In genomic region chr10:36802523-36803153, GRCh38 we compare ENCODE assay signal across 13 cellular contexts.
DNase-seq lines count a peak whose midpoint lies in the region; ATAC-seq lines count a peak whose summit lies in the region.
"Had no signal": no experiment of that assay in that cellular context is flagged by ENCODE, and none has a peak within 500 bp of the region (broad histone marks: within the 10 kb centered on the region; RNA-seq: fewer than 3 reads in every experiment).

No MANE protein-coding gene starts in this region.

- intact Hi-C loops in right cardiac atrium (cut with DNase I), result no loop called here

- no peak overlapping the region for H3K27ac ChIP-seq in GM23248
- H3K27ac ChIP-seq in right cardiac atrium (ENCODE audit: low read length), result no peak overlapping the region
- H3K27ac ChIP-seq: testis had no signal

- no peak overlapping the region for H3K9ac ChIP-seq in GM23248

- H3K4me3 ChIP-seq in GM23248, result no peak overlapping the region
- no peak overlapping the region for H3K4me3 ChIP-seq in right cardiac atrium (ENCODE audit: low read length)
- H3K4me3 ChIP-seq: testis had no signal

- no peaks in the 10 kb centered on the region for H3K79me2 ChIP-seq in GM23248 (ENCODE audit: insufficient read depth)

- no peak overlapping the region for H3K4me2 ChIP-seq in GM23248 (ENCODE audit: unreplicated experiment)

- no peaks in the 10 kb centered on the region for H3K9me2 ChIP-seq in GM23248 (ENCODE audit: insufficient read depth)

- H2AFZ ChIP-seq in GM23248, result no peak overlapping the region

- DNase-seq in GM23248 (peak; percentile 6), anterior cingulate cortex (lab: John Stamatoyannopoulos, UW) (peak in 49 of 58 donors; percentile 4 to 80 (median 39)), right cardiac atrium (peak; percentile 18 to 69 (median 56)), renal cortical epithelial cell (ENCODE audit: low read depth) (peak; percentile 23), activated T-cell treated with anti-CD3 and anti-CD28 coated beads for 4 hours (no peak), DMS53 (lab: John Stamatoyannopoulos, UW) (no peak)
- DNase-seq: activated CD4-positive, alpha-beta T cell treated with anti-CD3 and anti-CD28 coated beads, Interleukin-2, amount 10 ng/mL, durations not matched to agents 7 days and 5 days; activated naive CD4-positive, alpha-beta T cell treated with anti-CD3 and anti-CD28 coated beads for 36 hours; endodermal cell; NCI-H69; testis had no signal

- no peaks in the 10 kb centered on the region for H3K36me3 ChIP-seq in GM23248 (ENCODE audit: low read depth)

- in situ Hi-C loops in GM23248 (cut with MboI), result no loop called here

- H3K9me3 ChIP-seq in GM23248 (ENCODE audit: low read depth), result no peaks in the 10 kb centered on the region
- H3K9me3 ChIP-seq in right cardiac atrium (ENCODE audit: control insufficient read depth, low read length), result no peaks in the 10 kb centered on the region
- H3K9me3 ChIP-seq: testis had no signal

- H3F3A ChIP-seq in GM23248 (ENCODE audit: insufficient read depth), result no peaks in the 10 kb centered on the region

- H3K4me1 ChIP-seq in GM23248 (ENCODE audit: insufficient read depth) (no peaks in the 10 kb centered on the region), right cardiac atrium (ENCODE audit: control insufficient read depth, insufficient read depth, low read length) (no peaks in the 10 kb centered on the region)
- H3K4me1 ChIP-seq: testis had no signal

- no peaks in the 10 kb centered on the region for H4K20me1 ChIP-seq in GM23248 (ENCODE audit: insufficient read depth)

- WGBS in GM23248 (ENCODE audit: low coverage in 1 of 2, low lambda C conversion rate in 2 of 2, missing lambda C conversion rate in 2 of 2), 2 experiments, result 11 to 15% methylated on average over 11 of the region's 11 CpGs
- 20% methylated on average over 11 of the region's 11 CpGs for WGBS in right cardiac atrium

- H3K27me3 ChIP-seq in GM23248 (replicated peaks; ENCODE audit: insufficient read depth), result peaks cover 17% of the 10 kb centered on the region
- H3K27me3 ChIP-seq in right cardiac atrium (ENCODE audit: control insufficient read depth, insufficient read depth), result no peaks in the 10 kb centered on the region
- H3K27me3 ChIP-seq: testis had no signal

- ATAC-seq in right cardiac atrium (peak; percentile 64 to 78), HG02759 (IDR thresholded peaks at IDR 0.05; ENCODE audit: unreplicated experiment) (no peak), HG02571 (IDR thresholded peaks at IDR 0.05; ENCODE audit: unreplicated experiment) (no peak)

Comparison
In these comparisons a context has a peak if more than half of its experiments do, and no peak if none do; other contexts are left out.
1. DNase-seq: peak in GM23248 (single experiment), anterior cingulate cortex (49 of 58), right cardiac atrium (3 of 3) and renal cortical epithelial cell (single experiment); none in activated T-cell treated with anti-CD3 and anti-CD28 coated beads for 4 hours (single experiment) and DMS53 (single experiment).
2. ATAC-seq: peak in right cardiac atrium (2 of 2); none in HG02759 (single experiment) and HG02571 (single experiment).